Comparison of ENCODE assay signal across 1 cellular context in the genomic region with DNA sequence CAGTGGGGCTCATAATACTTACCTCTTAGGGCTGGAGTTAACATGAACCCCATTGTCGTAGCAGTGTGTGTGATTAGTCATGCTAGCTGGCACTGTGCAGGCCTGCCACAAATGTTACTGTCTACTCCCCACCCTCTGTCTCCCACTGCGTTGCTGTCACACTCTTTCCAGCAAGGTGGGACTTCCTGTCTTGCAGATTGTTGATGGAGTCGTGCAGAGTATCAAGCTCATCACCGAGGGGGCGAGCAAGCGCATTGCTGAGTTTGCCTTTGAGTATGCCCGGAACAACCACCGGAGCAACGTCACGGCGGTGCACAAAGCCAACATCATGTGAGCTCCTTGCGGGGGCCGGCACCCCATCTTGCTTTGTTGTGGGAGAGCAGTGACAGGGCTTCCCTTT.
TF ChIP-seq lines count a peak whose summit lies in the region.

No MANE protein-coding gene starts in this region.

TF ChIP-seq in H1, 55 proteins besides CTCF, POLR2A, EP300 and RAD21:
- TF ChIP-seq NANOG (IDR thresholded peaks at IDR 0.05; ENCODE audit: insufficient read depth, low read depth, low read length, poor library complexity, severe bottlenecking) (no peak), TBP (IDR thresholded peaks at IDR 0.05; ENCODE audit: low read depth, low read length) (no peak), RXRA (IDR thresholded peaks at IDR 0.05; ENCODE audit: insufficient read depth, low read depth, low read length) (no peak), SRF (IDR thresholded peaks at IDR 0.05; ENCODE audit: low read depth, low read length) (no peak), CHD2 (IDR thresholded peaks at IDR 0.05; ENCODE audit: low read length) (no peak), KDM5A (IDR thresholded peaks at IDR 0.05; ENCODE audit: low read length) (no peak), ASH2L (IDR thresholded peaks at IDR 0.05; ENCODE audit: low read length) (no peak), SP4 (IDR thresholded peaks at IDR 0.05; ENCODE audit: low read length) (no peak), POU5F1 (IDR thresholded peaks at IDR 0.05; ENCODE audit: low read depth, low read length) (no peak), SP1 (IDR thresholded peaks at IDR 0.05; ENCODE audit: low read depth, low read length) (no peak), RNF2 (IDR thresholded peaks at IDR 0.05; ENCODE audit: borderline replicate concordance, low read depth, low read length, missing control alignments, poor library complexity, severe bottlenecking) (no peak), YY1 (IDR thresholded peaks at IDR 0.05; ENCODE audit: low read depth, low read length) (no peak), MAFK (IDR thresholded peaks at IDR 0.05; ENCODE audit: low read depth, low read length) (no peak), E2F6 (IDR thresholded peaks at IDR 0.05) (no peak), CTBP2 (IDR thresholded peaks at IDR 0.05; ENCODE audit: borderline replicate concordance, insufficient read depth, insufficient read length, low read length) (no peak), JUN (IDR thresholded peaks at IDR 0.05; ENCODE audit: low read depth, low read length) (no peak)
- TF ChIP-seq, protein P1, sequence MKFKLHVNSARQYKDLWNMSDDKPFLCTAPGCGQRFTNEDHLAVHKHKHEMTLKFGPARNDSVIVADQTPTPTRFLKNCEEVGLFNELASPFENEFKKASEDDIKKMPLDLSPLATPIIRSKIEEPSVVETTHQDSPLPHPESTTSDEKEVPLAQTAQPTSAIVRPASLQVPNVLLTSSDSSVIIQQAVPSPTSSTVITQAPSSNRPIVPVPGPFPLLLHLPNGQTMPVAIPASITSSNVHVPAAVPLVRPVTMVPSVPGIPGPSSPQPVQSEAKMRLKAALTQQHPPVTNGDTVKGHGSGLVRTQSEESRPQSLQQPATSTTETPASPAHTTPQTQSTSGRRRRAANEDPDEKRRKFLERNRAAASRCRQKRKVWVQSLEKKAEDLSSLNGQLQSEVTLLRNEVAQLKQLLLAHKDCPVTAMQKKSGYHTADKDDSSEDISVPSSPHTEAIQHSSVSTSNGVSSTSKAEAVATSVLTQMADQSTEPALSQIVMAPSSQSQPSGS (IDR thresholded peaks at IDR 0.05; ENCODE audit: low read length), result no peak
